ENCODE assay signal across 7 cellular contexts in the genomic region with DNA sequence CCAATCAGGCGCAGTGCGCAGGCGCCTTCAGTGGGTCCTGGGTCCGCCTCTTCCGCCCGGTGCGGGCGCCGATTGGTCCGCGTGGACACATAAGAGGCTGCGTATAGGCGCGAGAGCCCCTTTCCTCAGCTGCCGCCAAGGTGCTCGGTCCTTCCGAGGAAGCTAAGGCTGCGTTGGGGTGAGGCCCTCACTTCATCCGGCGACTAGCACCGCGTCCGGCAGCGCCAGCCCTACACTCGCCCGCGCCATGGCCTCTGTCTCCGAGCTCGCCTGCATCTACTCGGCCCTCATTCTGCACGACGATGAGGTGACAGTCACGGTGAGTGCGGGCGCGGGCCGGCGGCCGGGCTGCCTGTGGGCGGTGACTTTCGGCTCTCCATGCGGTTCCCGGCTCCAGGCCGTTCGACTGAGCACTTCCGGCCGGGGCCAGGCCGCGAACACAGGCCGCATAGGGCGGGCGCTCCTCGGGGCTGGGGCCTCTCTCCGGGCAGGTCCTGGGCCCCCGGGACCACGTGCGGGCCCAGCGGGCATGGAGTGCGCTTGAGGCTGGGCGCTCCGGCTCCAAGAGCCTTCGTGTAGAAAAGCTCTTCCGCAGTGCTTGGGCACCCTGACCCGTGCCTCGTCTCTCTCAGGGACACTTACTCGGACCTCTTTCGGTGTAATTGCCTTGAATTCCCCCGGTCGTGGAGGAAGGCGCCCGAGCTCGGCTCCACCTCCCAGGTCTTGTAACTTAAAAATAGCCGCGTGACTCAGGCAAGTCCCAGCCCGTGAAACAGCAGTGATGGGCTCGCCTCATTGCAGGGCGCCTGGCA. TPM values are rescaled to one million over a fixed set of nuclear protein-coding genes. Genes with fewer than 3 reads are reported as not detected.
DNase-seq lines count a peak whose midpoint lies in the region; ATAC-seq and TF ChIP-seq lines count a peak whose summit lies in the region.

A gene (plus strand): TSS at position 117 of the 812 bp plus-strand sequence. CDS start 131 bp downstream, at position 248.

- DNase-seq in NCI-H187 (lab: John Stamatoyannopoulos, UW) (peak; percentile 83 to 90), T-helper 9 cell (peak; percentile 92), astrocyte of the cerebellum (ENCODE audit: low read depth) (peak; percentile 88), hepatic stellate cell (ENCODE audit: low spot score) (peak; percentile 93), renal cortical epithelial cell (ENCODE audit: low read depth) (peak; percentile 87)

- ATAC-seq in GM18502 (IDR thresholded peaks at IDR 0.05; ENCODE audit: poor library complexity, unreplicated experiment), result peak; percentile 83
- peak; percentile 82 for ATAC-seq in HG02885 (IDR thresholded peaks at IDR 0.05; ENCODE audit: poor library complexity, unreplicated experiment)

- H3K4me3 ChIP-seq in astrocyte of the cerebellum (ENCODE audit: low read depth, low read length), result peak within 1 kb of the TSS; percentile 91

- no peak for TF ChIP-seq CTCF in astrocyte of the cerebellum (IDR thresholded peaks at IDR 0.05; ENCODE audit: low read depth, low read length, missing control alignments)

- in situ Hi-C loops in astrocyte of the cerebellum (cut with HindIII; ENCODE audit: low sequenced_read_pairs), result no loop called here

RNA-seq across cellular contexts. Expression of the gene that starts here (rescaled TPM):
- 25.3 and 46.9 TPM in 2 replicates for total RNA-seq in renal cortical epithelial cell

Comparison
In these comparisons a context has a peak if more than half of its experiments do, and no peak if none do; other contexts are left out.
1. Peak in every context shown above with its lines: DNase-seq, ATAC-seq and H3K4me3 ChIP-seq.